In genomic region chr3:187669675-187670504, GRCh38 we compare ENCODE assay signal across 8 cellular contexts. TPM values are rescaled to one million over a fixed set of nuclear protein-coding genes. Genes with fewer than 3 reads are reported as not detected.
DNase-seq lines count a peak whose midpoint lies in the region; ATAC-seq, FAIRE-seq and TF ChIP-seq lines count a peak whose summit lies in the region.

Gene SST, minus strand, starts transcription at chr3:187670394. Its CDS starts 103 bp downstream, at chr3:187670291.

- TF ChIP-seq EP300 in HepG2 (IDR thresholded peaks at IDR 0.05; ENCODE audit: low read depth in 2 of 2, low read length in 2 of 2), result no peak
- TF ChIP-seq EP300 in HepG2 (CRISPR knock-in tag; IDR thresholded peaks at IDR 0.05; ENCODE audit: borderline replicate concordance), result peak; percentile 46; the same call in 1 of the 2 replicates

- no peaks in the 10 kb centered on the region for H3K9me3 ChIP-seq in HepG2 (ENCODE audit: low read length)

- POLR2A ChIA-PET in HepG2 (lab: Yijun Ruan, JAX), result no interaction called here

- no peaks in the 10 kb centered on the region for H3K36me3 Mint-ChIP-seq in brain

- peak; percentile 72 for ATAC-seq in HepG2
- no peak for ATAC-seq in HG03139 (IDR thresholded peaks at IDR 0.05; ENCODE audit: unreplicated experiment)
- ATAC-seq in GM21447 (IDR thresholded peaks at IDR 0.05; ENCODE audit: unreplicated experiment), result no peak

- TF ChIP-seq CTCF in brain (conservative IDR thresholded peaks at IDR 0.05) (no peak), HepG2 (CRISPR knock-in tag; IDR thresholded peaks at IDR 0.05) (no peak)

- peak within 1 kb of the TSS in 2 of 5 experiments; percentile 57 to 62 for H3K27ac Mint-ChIP-seq in brain

- peak within 1 kb of the TSS; percentile 57 to 81 (median 70) for H3K4me3 Mint-ChIP-seq in brain

- no peak within 1 kb of the TSS for H3K4me2 ChIP-seq in HepG2 (ENCODE audit: low read depth, low read length)

- in situ Hi-C loops in KBM-7 (cut with MboI; ENCODE audit: low pct_unique_long_range_greater_than_20kb, low sequenced_read_pairs), result loop anchor here (10.0 kb wide), 1 partner anchor 345 kb away; no protein-coding TSS in a partner anchor
- in situ Hi-C loops in HepG2 (cut with HindIII; ENCODE audit: extremely low pct_ligation_motif_present, low pct_unique_long_range_greater_than_20kb), result no loop called here
- in situ Hi-C loops in G401 (cut with HindIII; ENCODE audit: low sequenced_read_pairs), result no loop called here

- H3K4me1 ChIP-seq in HepG2 (ENCODE audit: insufficient read depth, low read length), result no peaks in the 10 kb centered on the region

- no TSS peak for BruUV-seq in HepG2 (replicated peaks; lab: Mats Ljungman, UMichigan)

- H3K27me3 Mint-ChIP-seq in brain, result peaks cover 80% of the 10 kb centered on the region

- no peak within 1 kb of the TSS for H3K4me3 ChIP-seq in HepG2 (replicated peaks in 1 of 3; ENCODE audit: insufficient read depth in 1 of 3, low read depth in 2 of 3, low read length in 3 of 3)

- intact Hi-C loops in HepG2 (cut with micrococcal nuclease; ENCODE audit: unreplicated experiment), result no loop called here

- H3K36me3 ChIP-seq in HepG2 (replicated peaks in 1 of 2; ENCODE audit: control insufficient read depth in 1 of 2, insufficient read depth in 2 of 2, low read length in 2 of 2), result no peaks in the 10 kb centered on the region

- no peaks in the 10 kb centered on the region; a peak in 2 of 5 replicates for H3K27me3 ChIP-seq in HepG2 (ENCODE audit: control insufficient read depth in 1 of 2, insufficient read depth in 2 of 2, low read length in 2 of 2)

- H3K9me3 Mint-ChIP-seq in brain, result peaks cover 0 to 5% (median 0%) of the 10 kb centered on the region in 5 experiments

- CTCF ChIA-PET in HepG2 (lab: Yijun Ruan, JAX; ENCODE audit: low intra/inter-chr PET ratio, low total read pairs), result no interaction called here

- peak; percentile 74 for DNase-seq in AG20443 (ENCODE audit: low spot score)
- DNase-seq in KBM-7, result peak; percentile 34
- peak; percentile 16 for DNase-seq in HepG2 (ENCODE audit: low spot score)
- DNase-seq in G401 (ENCODE audit: low spot score), result no peak
- no peak for DNase-seq in NCI-H748 (lab: John Stamatoyannopoulos, UW; ENCODE audit: unreplicated experiment)

- no peaks in the 10 kb centered on the region for H3K79me2 ChIP-seq in HepG2 (ENCODE audit: insufficient read depth, low read length)

- no peak within 1 kb of the TSS for H2AFZ ChIP-seq in HepG2 (ENCODE audit: low read length)

- no peak within 1 kb of the TSS for H3K9ac ChIP-seq in HepG2 (ENCODE audit: insufficient read depth, low read depth, low read length)

- peak; percentile 49 for FAIRE-seq in HepG2 (lab: Jason Lieb, UNC)

- TF ChIP-seq POLR2A in HepG2 (IDR thresholded peaks at IDR 0.05; ENCODE audit: insufficient read depth in 1 of 2, low read depth in 2 of 2, low read length in 2 of 2), result no peak

- H4K20me1 ChIP-seq in HepG2 (ENCODE audit: insufficient read depth, low read length), result no peaks in the 10 kb centered on the region

- peaks cover 18% of the 10 kb centered on the region for H3K4me1 Mint-ChIP-seq in brain

- TF ChIP-seq RAD21 in HepG2 (CRISPR knock-in tag; IDR thresholded peaks at IDR 0.05), result no peak

- WGBS in HepG2 (ENCODE audit: low lambda C conversion rate), result 40% methylated on average over 32 of the region's 46 CpGs

- H3K27ac ChIP-seq in HepG2 (ENCODE audit: extremely low read length, insufficient read depth, low read length), result no peak within 1 kb of the TSS

TF ChIP-seq in HepG2, 621 proteins besides CTCF, POLR2A, EP300 and RAD21 (continues in another document):
- TF ChIP-seq ZNF577 (CRISPR knock-in tag; IDR thresholded peaks at IDR 0.05; ENCODE audit: borderline replicate concordance, low read depth), result peak; percentile 90; the same call in 1 of the 2 replicates
- no peak for TF ChIP-seq CEBPZ (IDR thresholded peaks at IDR 0.05; ENCODE audit: low read length)
- peak; percentile 96 for TF ChIP-seq ERF (CRISPR knock-in tag; IDR thresholded peaks at IDR 0.05)
- TF ChIP-seq SMC3 (IDR thresholded peaks at IDR 0.05; ENCODE audit: low read length), result no peak
- TF ChIP-seq SNRNP70 (IDR thresholded peaks at IDR 0.05; ENCODE audit: low read depth, low read length), result no peak
- TF ChIP-seq ZNF275 (CRISPR knock-in tag; IDR thresholded peaks at IDR 0.05; ENCODE audit: borderline replicate concordance), result peak; percentile 78
- no peak for TF ChIP-seq ZNF770 (CRISPR knock-in tag; IDR thresholded peaks at IDR 0.05)
- no peak for TF ChIP-seq NFIC (IDR thresholded peaks at IDR 0.05; ENCODE audit: low read length)
- peak; percentile 98 for TF ChIP-seq TEAD2 (CRISPR knock-in tag; IDR thresholded peaks at IDR 0.05)
- TF ChIP-seq SIX4 (CRISPR knock-in tag; IDR thresholded peaks at IDR 0.05), result peak; percentile 94

RNA-seq across cellular contexts. Expression of gene SST, which starts in this region (rescaled TPM):
- 140 TPM for polyA plus RNA-seq in brain (ENCODE audit: insufficient read depth, low read depth, low replicate concordance)
- total RNA-seq in HepG2 (2016; rRNA removed; fragmentation: Illumina TruSeq; extraction: Trizol), result not detected in 2 replicates
- total RNA-seq in HepG2 (2016; cell fraction: cytosol; rRNA removed; fragmentation: Illumina TruSeq; extraction: Trizol; ENCODE audit: low read depth), result not detected in 2 replicates
- total RNA-seq in HepG2 (2016; cell fraction: insoluble cytoplasmic fraction; rRNA removed; fragmentation: Illumina TruSeq; extraction: Trizol), result not detected in 2 replicates
- total RNA-seq in HepG2 (2016; cell fraction: membrane; rRNA removed; fragmentation: Illumina TruSeq; extraction: Trizol), result not detected in 2 replicates
- not detected in 2 replicates for total RNA-seq in HepG2 (2016; cell fraction: nucleus; rRNA removed; fragmentation: Illumina TruSeq; extraction: Trizol)
- not detected in 2 replicates for polyA plus RNA-seq in HepG2 (2011; rRNA removed)
- polyA plus RNA-seq in HepG2 (2011; cell fraction: cytosol; rRNA removed), result not detected in 2 replicates
- not detected in 2 replicates for polyA plus RNA-seq in HepG2 (2011; cell fraction: nucleus; rRNA removed)
- polyA plus RNA-seq in HepG2 (2012), result not detected in 2 replicates
- not detected in 2 replicates for polyA plus RNA-seq in HepG2 (2016; cell fraction: cytosol; fragmentation: Illumina TruSeq; extraction: Trizol; ENCODE audit: low read depth)
- polyA plus RNA-seq in HepG2 (2016; cell fraction: insoluble cytoplasmic fraction; fragmentation: Illumina TruSeq; extraction: Trizol; ENCODE audit: low read depth), result not detected in 2 replicates
- not detected in 2 replicates for polyA plus RNA-seq in HepG2 (2016; cell fraction: membrane; fragmentation: Illumina TruSeq; extraction: Trizol; ENCODE audit: low read depth)
- polyA plus RNA-seq in HepG2 (2016; cell fraction: nucleus; fragmentation: Illumina TruSeq; extraction: Trizol; ENCODE audit: insufficient read depth, low read depth), result not detected in 2 replicates
- not detected in 2 replicates for polyA minus RNA-seq in HepG2 (2011; rRNA and poly(A)+ RNA removed; ENCODE audit: low replicate concordance)
- polyA minus RNA-seq in HepG2 (2011; cell fraction: cytosol; rRNA and poly(A)+ RNA removed), result not detected in 2 replicates
- polyA minus RNA-seq in HepG2 (2011; cell fraction: nucleus; rRNA and poly(A)+ RNA removed), result not detected in 2 replicates
- total RNA-seq in G401 (2014; rRNA removed; shearing (Covaris generic)), result not detected in 2 replicates

Comparison
In these comparisons a context has a peak if more than half of its experiments do, and no peak if none do; other contexts are left out.
1. RNA of gene SST (polyA plus RNA-seq): 140 TPM in brain (single experiment); not detected in HepG2; every median in the first group is over 100 times any median in the second.
2. Peak in DNase-seq and ATAC-seq in HepG2; RNA of the gene not detected or under 1 TPM.
3. DNase-seq: peak in AG20443 (single experiment) and KBM-7 (single experiment); none in G401 (single experiment) and NCI-H748 (single experiment).